In genomic region chr12:86787419-86787818, GRCh38 we compare ENCODE assay signal across 34 cellular contexts.
"Had no signal": no experiment of that assay in that cellular context is flagged by ENCODE, and none has a peak within 500 bp of the region (broad histone marks: within the 10 kb centered on the region; RNA-seq: fewer than 3 reads in every experiment).

No MANE protein-coding gene starts in this region.

- DNase-seq: activated B cell treated with CpG ODN at 0.5 μM for 24 hours; activated CD4-positive, alpha-beta memory T cell treated with anti-CD3 and anti-CD28 coated beads for 36 hours; activated CD4-positive, alpha-beta T cell treated with anti-CD3 and anti-CD28 coated beads for 4 hours; activated CD4-positive, alpha-beta T cell treated with anti-CD3 and anti-CD28 coated beads, Interleukin-2, amount 10 ng/mL, durations not matched to agents 24 days and 14 days; activated CD4-positive, alpha-beta T cell treated with anti-CD3 and anti-CD28 coated beads, Interleukin-2, amount 50 U/mL, for 1 hour; activated CD4-positive, alpha-beta T cell treated with anti-CD3 and anti-CD28 coated beads, Interleukin-2, amount 50 U/mL, for 4 hours; activated CD4-positive, CD25-positive, alpha-beta regulatory T cell treated with anti-CD3 and anti-CD28 coated beads, Interleukin-2, amount 50 U/mL, for 72 hours; activated CD8-positive, alpha-beta memory T cell treated with anti-CD3 and anti-CD28 coated beads, Interleukin-2, amount 50 U/mL, for 4 hours; activated CD8-positive, alpha-beta T cell treated with anti-CD3 and anti-CD28 coated beads for 36 hours; activated effector memory CD4-positive, alpha-beta T cell treated with anti-CD3 and anti-CD28 coated beads, Interleukin-2, amount 50 U/mL, for 16 hours; activated gamma-delta T cell treated with Interleukin-2 at 50 U/mL for 16 hours; activated naive CD4-positive, alpha-beta T cell; activated naive CD4-positive, alpha-beta T cell treated with anti-CD3 and anti-CD28 coated beads for 36 hours; activated naive CD4-positive, alpha-beta T cell treated with anti-CD3 and anti-CD28 coated beads, Interleukin-2, amount 50 U/mL, for 16 hours; activated naive CD8-positive, alpha-beta T cell treated with anti-CD3 and anti-CD28 coated beads for 36 hours; activated T-cell treated with anti-CD3 and anti-CD28 coated beads for 4 hours; activated T-cell treated with anti-CD3 and anti-CD28 coated beads, Interleukin-2, amount 50 U/mL, for 1 hour; activated T-cell treated with anti-CD3 and anti-CD28 coated beads, Interleukin-2, amount 50 U/mL, for 4 hours; activated T-cell treated with anti-CD3 and anti-CD28 coated beads, Interleukin-2, amount 50 U/mL, for 72 hours; adrenal gland; amniotic stem cell; aorta; body of pancreas; caudate nucleus; cerebellar nuclear complex; T-cell; T-helper 17 cell; T-helper 9 cell had no signal

- ATAC-seq: activated CD8-positive, alpha-beta T cell treated with anti-CD3 and anti-CD28 coated beads for 36 hours; activated naive CD4-positive, alpha-beta T cell treated with anti-CD3 and anti-CD28 coated beads, Interleukin-2, amount 50 U/mL, for 72 hours; activated T-cell treated with anti-CD3 and anti-CD28 coated beads, Interleukin-2, amount 50 U/mL, for 4 hours; activated T-cell treated with anti-CD3 and anti-CD28 coated beads, Interleukin-2, amount 50 U/mL, for 72 hours; activated T-helper 17 cell treated with anti-CD3 and anti-CD28 coated beads, Interleukin-2, amount 50 U/mL, for 72 hours; body of pancreas; T-cell; T-helper 17 cell had no signal

- H3K27ac ChIP-seq: adrenal gland, body of pancreas, cardiac muscle cell, VCaP had no signal

- H3K36me3 ChIP-seq: adrenal gland, cardiac muscle cell had no signal

- FAIRE-seq: astrocyte, TTC549 had no signal

- H3K4me3 ChIP-seq: adrenal gland, body of pancreas, cardiac muscle cell had no signal

- H3K27me3 ChIP-seq: adrenal gland, body of pancreas, cardiac muscle cell had no signal
